ENCODE assay signal across 19 cellular contexts in the genomic region with DNA sequence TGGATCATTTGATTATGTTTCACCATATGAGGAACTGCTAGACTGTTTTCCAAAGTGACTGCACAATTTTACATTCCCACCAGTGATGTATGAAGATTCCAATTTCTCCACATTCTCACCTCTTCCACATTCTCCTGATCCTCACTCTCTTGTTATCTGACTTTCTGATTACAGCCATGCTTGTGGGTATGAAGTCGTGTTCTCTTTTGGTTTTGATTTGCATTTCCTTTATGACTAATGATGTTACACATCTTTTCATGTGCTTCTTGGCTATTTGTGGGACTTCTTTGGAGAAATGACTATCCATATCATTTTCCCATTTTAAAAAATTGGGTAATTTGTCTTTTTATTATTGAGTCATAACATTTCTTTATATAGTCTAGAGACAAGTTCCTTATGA. TPM values are rescaled to one million over a fixed set of nuclear protein-coding genes. Genes with fewer than 3 reads are reported as not detected.
DNase-seq lines count a peak whose midpoint lies in the region; ATAC-seq, FAIRE-seq and TF ChIP-seq lines count a peak whose summit lies in the region.
"Had no signal": no experiment of that assay in that cellular context is flagged by ENCODE, and none has a peak within 500 bp of the region (broad histone marks: within the 10 kb centered on the region; RNA-seq: fewer than 3 reads in every experiment).

No MANE protein-coding gene starts in this region.

- no peaks in the 10 kb centered on the region for H3K27me3 Mint-ChIP-seq in natural killer cell treated with Interleukin-12 subunit alpha and Interleukin-12 subunit beta and Interleukin-15 and Interleukin-18, amount 100 ng/mL, for 72 hours
- H3K27me3 Mint-ChIP-seq in natural killer cell (ENCODE audit: low read depth in 2 of 2) (no peaks in the 10 kb centered on the region), progenitor cell of endocrine pancreas (peaks cover 19% of the 10 kb centered on the region)

- H3K36me3 Mint-ChIP-seq in natural killer cell treated with Interleukin-12 subunit alpha and Interleukin-12 subunit beta and Interleukin-15 and Interleukin-18, amount 100 ng/mL, for 72 hours, result peaks cover 14% of the 10 kb centered on the region
- no peaks in the 10 kb centered on the region for H3K36me3 Mint-ChIP-seq in natural killer cell
- no peaks in the 10 kb centered on the region for H3K36me3 Mint-ChIP-seq in progenitor cell of endocrine pancreas (ENCODE audit: insufficient read depth)

- H3K4me3 ChIP-seq in bronchial epithelial cell (ENCODE audit: low read depth, low read length), result no peak overlapping the region
- H3K4me3 ChIP-seq: BLaER1, lung, prostate gland had no signal

- peaks cover 4% of the 10 kb centered on the region for H3K9me3 Mint-ChIP-seq in natural killer cell treated with Interleukin-12 subunit alpha and Interleukin-12 subunit beta and Interleukin-15 and Interleukin-18, amount 100 ng/mL, for 72 hours
- H3K9me3 Mint-ChIP-seq in natural killer cell (peaks cover 0 to 8% of the 10 kb centered on the region in 2 donors), progenitor cell of endocrine pancreas (ENCODE audit: low read depth) (peaks cover 10% of the 10 kb centered on the region)

- H3K4me3 Mint-ChIP-seq in natural killer cell treated with Interleukin-12 subunit alpha and Interleukin-12 subunit beta and Interleukin-15 and Interleukin-18, amount 100 ng/mL, for 72 hours, result peak overlapping the region; percentile 54
- H3K4me3 Mint-ChIP-seq in natural killer cell, result no peak overlapping the region
- H3K4me3 Mint-ChIP-seq in progenitor cell of endocrine pancreas (ENCODE audit: low read depth), result no peak overlapping the region
- H3K4me3 Mint-ChIP-seq: naive B cell had no signal

- peak overlapping the region; percentile 45 to 82 for H3K27ac Mint-ChIP-seq in natural killer cell treated with Interleukin-12 subunit alpha and Interleukin-12 subunit beta and Interleukin-15 and Interleukin-18, amount 100 ng/mL, for 72 hours
- H3K27ac Mint-ChIP-seq in natural killer cell (no peak overlapping the region), progenitor cell of endocrine pancreas (no peak overlapping the region)

- H3K4me1 Mint-ChIP-seq in natural killer cell treated with Interleukin-12 subunit alpha and Interleukin-12 subunit beta and Interleukin-15 and Interleukin-18, amount 100 ng/mL, for 72 hours (ENCODE audit: low read depth in 2 of 2), result peaks cover 29 to 39% of the 10 kb centered on the region in 2 donors
- peaks cover 19 to 20% of the 10 kb centered on the region in 2 donors for H3K4me1 Mint-ChIP-seq in natural killer cell
- H3K4me1 Mint-ChIP-seq in progenitor cell of endocrine pancreas (ENCODE audit: low read depth), result no peaks in the 10 kb centered on the region

- DNase-seq in natural killer cell treated with Interleukin-12 subunit alpha and Interleukin-12 subunit beta and Interleukin-15 and Interleukin-18, amount 100 ng/mL, for 72 hours (ENCODE audit: low spot score), result no peak
- DNase-seq in natural killer cell, result no peak
- peak; percentile 17 for DNase-seq in OCI-M1 (lab: John Stamatoyannopoulos, UW)
- peak; percentile 46 for DNase-seq in bronchial epithelial cell (ENCODE audit: low read depth)
- DNase-seq in stromal cell of bone marrow (ENCODE audit: low read depth), result peak; percentile 5
- DNase-seq in T1000 (lab: John Stamatoyannopoulos, UW), result no peak
- no peak for DNase-seq in progenitor cell of endocrine pancreas (ENCODE audit: low spot score, unreplicated experiment)
- DNase-seq: activated CD4-positive, alpha-beta T cell treated with anti-CD3 and anti-CD28 coated beads, Interleukin-2, amount 50 U/mL, for 4 hours; cerebellar nuclear complex; DMS153; KG1; naive B cell; NCI-H1694; NCI-H446; SHP77 treated with DMSO at 0.1 percent for 48 hours had no signal

- peaks cover 2% of the 10 kb centered on the region for H3K27me3 ChIP-seq in bronchial epithelial cell (ENCODE audit: control insufficient read depth, insufficient read depth, low read length)
- H3K27me3 ChIP-seq: BLaER1 had no signal

- intact Hi-C loops in natural killer cell (cut with micrococcal nuclease), result no loop called here

- ATAC-seq in natural killer cell treated with Interleukin-12 subunit alpha and Interleukin-12 subunit beta and Interleukin-15 and Interleukin-18, amount 100 ng/mL, for 72 hours, result peak in 1 of 2 donors; percentile 86
- ATAC-seq in natural killer cell (no peak), GM21717 (IDR thresholded peaks at IDR 0.05; ENCODE audit: unreplicated experiment) (no peak)

- H3K36me3 ChIP-seq in bronchial epithelial cell (ENCODE audit: control insufficient read depth, insufficient read depth, low read length), result no peaks in the 10 kb centered on the region
- H3K36me3 ChIP-seq: BLaER1, prostate gland had no signal

- FAIRE-seq in bronchial epithelial cell (lab: Jason Lieb, UNC), result no peak

- no peak for TF ChIP-seq CTCF in natural killer cell (IDR thresholded peaks at IDR 0.05)
- no peak for TF ChIP-seq CTCF in bronchial epithelial cell (IDR thresholded peaks at IDR 0.05; ENCODE audit: insufficient read depth, low read length, severe bottlenecking)
- no peak for TF ChIP-seq CTCF in progenitor cell of endocrine pancreas (IDR thresholded peaks at IDR 0.05; ENCODE audit: unreplicated experiment)

RNA-seq across cellular contexts. Expression of a gene that starts 10.5 kb away (rescaled TPM):
- total RNA-seq in natural killer cell treated with Interleukin-12 subunit alpha and Interleukin-12 subunit beta and Interleukin-15 and Interleukin-18, amount 100 ng/mL, for 72 hours, result 10 to 100 TPM; 10.2 to 13.7 TPM
- 10 to 100 TPM in 1 of 3 donors, 1 to 10 TPM in 2; 6.7 to 17.7 (median 8.4) TPM for total RNA-seq in natural killer cell
- under 0.01 TPM in 2 replicates for total RNA-seq in bronchial epithelial cell
- not detected in 2 replicates for total RNA-seq in progenitor cell of endocrine pancreas

Comparison
In these comparisons a context has a peak if more than half of its experiments do, and no peak if none do; other contexts are left out.
1. H3K27ac Mint-ChIP-seq: peak in natural killer cell treated with Interleukin-12 subunit alpha and Interleukin-12 subunit beta and Interleukin-15 and Interleukin-18, amount 100 ng/mL, for 72 hours (2 of 2); none in natural killer cell (0 of 2) and progenitor cell of endocrine pancreas (single experiment).
2. DNase-seq: peak in OCI-M1 (single experiment), bronchial epithelial cell (single experiment) and stromal cell of bone marrow (single experiment); none in natural killer cell treated with Interleukin-12 subunit alpha and Interleukin-12 subunit beta and Interleukin-15 and Interleukin-18, amount 100 ng/mL, for 72 hours (single experiment), natural killer cell (single experiment), T1000 (single experiment) and progenitor cell of endocrine pancreas (single experiment).